In the genomic region with DNA sequence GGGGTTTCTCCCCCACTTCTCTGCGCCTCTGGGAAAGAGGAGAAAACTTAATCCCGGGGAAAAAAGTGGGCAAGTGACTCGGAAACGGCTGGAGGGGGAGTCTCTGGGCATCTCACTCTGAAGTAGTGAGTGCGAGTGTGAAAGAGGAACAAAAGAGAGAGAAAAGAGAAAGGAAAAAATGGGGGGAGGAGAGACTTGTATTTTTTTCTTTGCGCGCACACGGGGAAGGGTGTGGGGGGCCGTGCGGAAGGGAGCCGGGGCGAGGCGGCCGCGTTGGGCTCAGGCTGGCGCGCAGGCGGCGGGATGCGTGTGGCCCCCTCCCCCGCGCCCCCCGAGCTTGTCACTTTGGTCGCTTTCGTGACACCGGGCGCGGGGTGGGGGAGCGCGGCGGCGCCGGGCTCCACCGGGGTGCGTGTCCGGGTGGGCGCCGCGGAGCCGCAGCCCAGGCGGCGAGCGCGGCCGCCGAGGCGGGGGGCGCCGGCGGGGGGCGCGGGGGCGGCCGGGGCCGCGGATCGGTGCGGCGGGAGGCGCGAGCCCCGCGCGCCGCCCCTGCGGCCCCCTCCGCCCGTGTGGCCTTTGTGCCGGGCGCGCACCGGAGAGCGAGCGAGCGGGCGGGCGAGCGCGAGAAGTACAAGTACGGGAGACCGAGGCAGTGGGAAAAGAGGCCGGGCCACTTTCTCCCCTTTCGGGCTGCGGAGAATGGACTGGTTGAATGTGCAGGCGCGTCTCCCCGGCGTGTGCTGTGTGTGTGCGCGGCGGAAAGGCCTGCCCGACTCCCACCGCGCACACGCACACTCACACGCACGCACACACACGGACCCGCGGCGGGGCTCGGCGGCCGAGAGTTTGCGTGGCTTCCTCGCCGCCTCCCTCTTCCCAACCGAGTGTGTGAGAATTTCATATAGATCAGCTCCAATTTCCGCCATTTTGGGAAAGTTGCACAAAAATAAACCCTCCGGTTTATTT, we compare ENCODE assay signal across 1 cellular context.
A peak's percentile ranks its signal among the peaks of the same experiment; 100 is the strongest.
TF ChIP-seq lines count a peak whose summit lies in the region.

No MANE protein-coding gene starts in this region.

TF ChIP-seq in GM12878, 131 proteins besides CTCF, POLR2A, EP300 and RAD21 (continued from another document and continues in another):
- TF ChIP-seq, protein P1, sequence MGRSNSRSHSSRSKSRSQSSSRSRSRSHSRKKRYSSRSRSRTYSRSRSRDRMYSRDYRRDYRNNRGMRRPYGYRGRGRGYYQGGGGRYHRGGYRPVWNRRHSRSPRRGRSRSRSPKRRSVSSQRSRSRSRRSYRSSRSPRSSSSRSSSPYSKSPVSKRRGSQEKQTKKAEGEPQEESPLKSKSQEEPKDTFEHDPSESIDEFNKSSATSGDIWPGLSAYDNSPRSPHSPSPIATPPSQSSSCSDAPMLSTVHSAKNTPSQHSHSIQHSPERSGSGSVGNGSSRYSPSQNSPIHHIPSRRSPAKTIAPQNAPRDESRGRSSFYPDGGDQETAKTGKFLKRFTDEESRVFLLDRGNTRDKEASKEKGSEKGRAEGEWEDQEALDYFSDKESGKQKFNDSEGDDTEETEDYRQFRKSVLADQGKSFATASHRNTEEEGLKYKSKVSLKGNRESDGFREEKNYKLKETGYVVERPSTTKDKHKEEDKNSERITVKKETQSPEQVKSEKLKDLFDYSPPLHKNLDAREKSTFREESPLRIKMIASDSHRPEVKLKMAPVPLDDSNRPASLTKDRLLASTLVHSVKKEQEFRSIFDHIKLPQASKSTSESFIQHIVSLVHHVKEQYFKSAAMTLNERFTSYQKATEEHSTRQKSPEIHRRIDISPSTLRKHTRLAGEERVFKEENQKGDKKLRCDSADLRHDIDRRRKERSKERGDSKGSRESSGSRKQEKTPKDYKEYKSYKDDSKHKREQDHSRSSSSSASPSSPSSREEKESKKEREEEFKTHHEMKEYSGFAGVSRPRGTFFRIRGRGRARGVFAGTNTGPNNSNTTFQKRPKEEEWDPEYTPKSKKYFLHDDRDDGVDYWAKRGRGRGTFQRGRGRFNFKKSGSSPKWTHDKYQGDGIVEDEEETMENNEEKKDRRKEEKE (IDR thresholded peaks at IDR 0.05): no peak
- TF ChIP-seq, protein P2, sequence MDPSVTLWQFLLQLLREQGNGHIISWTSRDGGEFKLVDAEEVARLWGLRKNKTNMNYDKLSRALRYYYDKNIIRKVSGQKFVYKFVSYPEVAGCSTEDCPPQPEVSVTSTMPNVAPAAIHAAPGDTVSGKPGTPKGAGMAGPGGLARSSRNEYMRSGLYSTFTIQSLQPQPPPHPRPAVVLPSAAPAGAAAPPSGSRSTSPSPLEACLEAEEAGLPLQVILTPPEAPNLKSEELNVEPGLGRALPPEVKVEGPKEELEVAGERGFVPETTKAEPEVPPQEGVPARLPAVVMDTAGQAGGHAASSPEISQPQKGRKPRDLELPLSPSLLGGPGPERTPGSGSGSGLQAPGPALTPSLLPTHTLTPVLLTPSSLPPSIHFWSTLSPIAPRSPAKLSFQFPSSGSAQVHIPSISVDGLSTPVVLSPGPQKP (IDR thresholded peaks at IDR 0.05; ENCODE audit: low read depth, low read length): no peak
- TF ChIP-seq FOXK2 (IDR thresholded peaks at IDR 0.05) (no peak), TARDBP (IDR thresholded peaks at IDR 0.05; ENCODE audit: borderline replicate concordance) (no peak), NFIC (IDR thresholded peaks at IDR 0.05; ENCODE audit: low read depth, low read length) (no peak), ZSCAN29 (IDR thresholded peaks at IDR 0.05) (no peak), YBX1 (IDR thresholded peaks at IDR 0.05) (no peak), MYB (IDR thresholded peaks at IDR 0.05; ENCODE audit: borderline replicate concordance, low read depth, low read length) (no peak), RFX5 (IDR thresholded peaks at IDR 0.05; ENCODE audit: low read depth, low read length) (no peak), SP1 (IDR thresholded peaks at IDR 0.05; ENCODE audit: low read depth, low read length) (no peak), BRCA1 (IDR thresholded peaks at IDR 0.05; ENCODE audit: low read depth, low read length) (no peak), BHLHE40 (IDR thresholded peaks at IDR 0.05; ENCODE audit: borderline replicate concordance in 1 of 2, low read depth in 2 of 2, low read length in 1 of 2) (peak in 1 of 2 experiments; percentile 40; a peak in 1 of 4 replicates), ASH2L (IDR thresholded peaks at IDR 0.05; ENCODE audit: borderline replicate concordance, low read depth) (no peak), ZNF384 (IDR thresholded peaks at IDR 0.05; ENCODE audit: borderline replicate concordance, low read depth, low read length) (peak; percentile 33; the same call in 1 of the 2 replicates), SMAD5 (IDR thresholded peaks at IDR 0.05; ENCODE audit: low read depth) (no peak), DPF2 (IDR thresholded peaks at IDR 0.05) (peak; percentile 7; the same call in 1 of the 2 replicates), SREBF2 (IDR thresholded peaks at IDR 0.05; ENCODE audit: low read length) (no peak), BMI1 (IDR thresholded peaks at IDR 0.05; ENCODE audit: borderline replicate concordance) (no peak), ZZZ3 (IDR thresholded peaks at IDR 0.05; ENCODE audit: control insufficient read depth, insufficient read length, low read depth) (no peak), RBBP5 (conservative IDR thresholded peaks at IDR 0.05) (no peak), PAX5 (IDR thresholded peaks at IDR 0.05; ENCODE audit: borderline replicate concordance, low read depth, low read length) (no peak), ZBED1 (IDR thresholded peaks at IDR 0.05; ENCODE audit: borderline replicate concordance) (no peak), EGR1 (IDR thresholded peaks at IDR 0.05; ENCODE audit: borderline replicate concordance in 1 of 2, low read depth in 2 of 2, low read length in 2 of 2) (0 out of 3 replicates have a peak, but pooled peaks of 1 of the 2 experiments have one; percentile 5), SIX5 (IDR thresholded peaks at IDR 0.05; ENCODE audit: low read depth, low read length, severe bottlenecking) (no peak), FOS (IDR thresholded peaks at IDR 0.05; ENCODE audit: borderline replicate concordance, extremely low read depth, insufficient read length) (no peak), HDAC6 (IDR thresholded peaks at IDR 0.05; ENCODE audit: unreplicated experiment) (no peak), GATAD2B (conservative IDR thresholded peaks at IDR 0.05; ENCODE audit: low read depth) (peak; percentile 50), MXI1 (IDR thresholded peaks at IDR 0.05; ENCODE audit: low read depth, low read length) (no peak), CHD2 (IDR thresholded peaks at IDR 0.05; ENCODE audit: borderline replicate concordance, low read depth, low read length) (no peak), RCOR1 (conservative IDR thresholded peaks at IDR 0.05; ENCODE audit: low read depth, low read length) (no peak), KAT2A (conservative IDR thresholded peaks at IDR 0.05; ENCODE audit: control insufficient read depth, low read depth, low read length) (no peak), ATF7 (IDR thresholded peaks at IDR 0.05; ENCODE audit: low read depth) (no peak), HCFC1 (IDR thresholded peaks at IDR 0.05; ENCODE audit: low read length) (no peak), PAX8 (IDR thresholded peaks at IDR 0.05) (no peak)
- TF ChIP-seq, protein P3, sequence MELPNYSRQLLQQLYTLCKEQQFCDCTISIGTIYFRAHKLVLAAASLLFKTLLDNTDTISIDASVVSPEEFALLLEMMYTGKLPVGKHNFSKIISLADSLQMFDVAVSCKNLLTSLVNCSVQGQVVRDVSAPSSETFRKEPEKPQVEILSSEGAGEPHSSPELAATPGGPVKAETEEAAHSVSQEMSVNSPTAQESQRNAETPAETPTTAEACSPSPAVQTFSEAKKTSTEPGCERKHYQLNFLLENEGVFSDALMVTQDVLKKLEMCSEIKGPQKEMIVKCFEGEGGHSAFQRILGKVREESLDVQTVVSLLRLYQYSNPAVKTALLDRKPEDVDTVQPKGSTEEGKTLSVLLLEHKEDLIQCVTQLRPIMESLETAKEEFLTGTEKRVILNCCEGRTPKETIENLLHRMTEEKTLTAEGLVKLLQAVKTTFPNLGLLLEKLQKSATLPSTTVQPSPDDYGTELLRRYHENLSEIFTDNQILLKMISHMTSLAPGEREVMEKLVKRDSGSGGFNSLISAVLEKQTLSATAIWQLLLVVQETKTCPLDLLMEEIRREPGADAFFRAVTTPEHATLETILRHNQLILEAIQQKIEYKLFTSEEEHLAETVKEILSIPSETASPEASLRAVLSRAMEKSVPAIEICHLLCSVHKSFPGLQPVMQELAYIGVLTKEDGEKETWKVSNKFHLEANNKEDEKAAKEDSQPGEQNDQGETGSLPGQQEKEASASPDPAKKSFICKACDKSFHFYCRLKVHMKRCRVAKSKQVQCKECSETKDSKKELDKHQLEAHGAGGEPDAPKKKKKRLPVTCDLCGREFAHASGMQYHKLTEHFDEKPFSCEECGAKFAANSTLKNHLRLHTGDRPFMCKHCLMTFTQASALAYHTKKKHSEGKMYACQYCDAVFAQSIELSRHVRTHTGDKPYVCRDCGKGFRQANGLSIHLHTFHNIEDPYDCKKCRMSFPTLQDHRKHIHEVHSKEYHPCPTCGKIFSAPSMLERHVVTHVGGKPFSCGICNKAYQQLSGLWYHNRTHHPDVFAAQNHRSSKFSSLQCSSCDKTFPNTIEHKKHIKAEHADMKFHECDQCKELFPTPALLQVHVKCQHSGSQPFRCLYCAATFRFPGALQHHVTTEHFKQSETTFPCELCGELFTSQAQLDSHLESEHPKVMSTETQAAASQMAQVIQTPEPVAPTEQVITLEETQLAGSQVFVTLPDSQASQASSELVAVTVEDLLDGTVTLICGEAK (IDR thresholded peaks at IDR 0.05; ENCODE audit: borderline replicate concordance): no peak
- TF ChIP-seq, protein P4, sequence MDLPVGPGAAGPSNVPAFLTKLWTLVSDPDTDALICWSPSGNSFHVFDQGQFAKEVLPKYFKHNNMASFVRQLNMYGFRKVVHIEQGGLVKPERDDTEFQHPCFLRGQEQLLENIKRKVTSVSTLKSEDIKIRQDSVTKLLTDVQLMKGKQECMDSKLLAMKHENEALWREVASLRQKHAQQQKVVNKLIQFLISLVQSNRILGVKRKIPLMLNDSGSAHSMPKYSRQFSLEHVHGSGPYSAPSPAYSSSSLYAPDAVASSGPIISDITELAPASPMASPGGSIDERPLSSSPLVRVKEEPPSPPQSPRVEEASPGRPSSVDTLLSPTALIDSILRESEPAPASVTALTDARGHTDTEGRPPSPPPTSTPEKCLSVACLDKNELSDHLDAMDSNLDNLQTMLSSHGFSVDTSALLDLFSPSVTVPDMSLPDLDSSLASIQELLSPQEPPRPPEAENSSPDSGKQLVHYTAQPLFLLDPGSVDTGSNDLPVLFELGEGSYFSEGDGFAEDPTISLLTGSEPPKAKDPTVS (IDR thresholded peaks at IDR 0.05; ENCODE audit: low read depth, low read length): no peak
- TF ChIP-seq, protein P5, sequence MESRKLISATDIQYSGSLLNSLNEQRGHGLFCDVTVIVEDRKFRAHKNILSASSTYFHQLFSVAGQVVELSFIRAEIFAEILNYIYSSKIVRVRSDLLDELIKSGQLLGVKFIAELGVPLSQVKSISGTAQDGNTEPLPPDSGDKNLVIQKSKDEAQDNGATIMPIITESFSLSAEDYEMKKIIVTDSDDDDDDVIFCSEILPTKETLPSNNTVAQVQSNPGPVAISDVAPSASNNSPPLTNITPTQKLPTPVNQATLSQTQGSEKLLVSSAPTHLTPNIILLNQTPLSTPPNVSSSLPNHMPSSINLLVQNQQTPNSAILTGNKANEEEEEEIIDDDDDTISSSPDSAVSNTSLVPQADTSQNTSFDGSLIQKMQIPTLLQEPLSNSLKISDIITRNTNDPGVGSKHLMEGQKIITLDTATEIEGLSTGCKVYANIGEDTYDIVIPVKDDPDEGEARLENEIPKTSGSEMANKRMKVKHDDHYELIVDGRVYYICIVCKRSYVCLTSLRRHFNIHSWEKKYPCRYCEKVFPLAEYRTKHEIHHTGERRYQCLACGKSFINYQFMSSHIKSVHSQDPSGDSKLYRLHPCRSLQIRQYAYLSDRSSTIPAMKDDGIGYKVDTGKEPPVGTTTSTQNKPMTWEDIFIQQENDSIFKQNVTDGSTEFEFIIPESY (IDR thresholded peaks at IDR 0.05): no peak
- TF ChIP-seq, protein P6, sequence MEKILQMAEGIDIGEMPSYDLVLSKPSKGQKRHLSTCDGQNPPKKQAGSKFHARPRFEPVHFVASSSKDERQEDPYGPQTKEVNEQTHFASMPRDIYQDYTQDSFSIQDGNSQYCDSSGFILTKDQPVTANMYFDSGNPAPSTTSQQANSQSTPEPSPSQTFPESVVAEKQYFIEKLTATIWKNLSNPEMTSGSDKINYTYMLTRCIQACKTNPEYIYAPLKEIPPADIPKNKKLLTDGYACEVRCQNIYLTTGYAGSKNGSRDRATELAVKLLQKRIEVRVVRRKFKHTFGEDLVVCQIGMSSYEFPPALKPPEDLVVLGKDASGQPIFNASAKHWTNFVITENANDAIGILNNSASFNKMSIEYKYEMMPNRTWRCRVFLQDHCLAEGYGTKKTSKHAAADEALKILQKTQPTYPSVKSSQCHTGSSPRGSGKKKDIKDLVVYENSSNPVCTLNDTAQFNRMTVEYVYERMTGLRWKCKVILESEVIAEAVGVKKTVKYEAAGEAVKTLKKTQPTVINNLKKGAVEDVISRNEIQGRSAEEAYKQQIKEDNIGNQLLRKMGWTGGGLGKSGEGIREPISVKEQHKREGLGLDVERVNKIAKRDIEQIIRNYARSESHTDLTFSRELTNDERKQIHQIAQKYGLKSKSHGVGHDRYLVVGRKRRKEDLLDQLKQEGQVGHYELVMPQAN (conservative IDR thresholded peaks at IDR 0.05): peak; percentile 17; the same call in 1 of the 2 replicates
- TF ChIP-seq, protein P7, sequence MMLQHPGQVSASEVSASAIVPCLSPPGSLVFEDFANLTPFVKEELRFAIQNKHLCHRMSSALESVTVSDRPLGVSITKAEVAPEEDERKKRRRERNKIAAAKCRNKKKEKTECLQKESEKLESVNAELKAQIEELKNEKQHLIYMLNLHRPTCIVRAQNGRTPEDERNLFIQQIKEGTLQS (IDR thresholded peaks at IDR 0.05; ENCODE audit: borderline replicate concordance, extremely low read depth, low read depth, low read length): no peak
- TF ChIP-seq, protein P8, sequence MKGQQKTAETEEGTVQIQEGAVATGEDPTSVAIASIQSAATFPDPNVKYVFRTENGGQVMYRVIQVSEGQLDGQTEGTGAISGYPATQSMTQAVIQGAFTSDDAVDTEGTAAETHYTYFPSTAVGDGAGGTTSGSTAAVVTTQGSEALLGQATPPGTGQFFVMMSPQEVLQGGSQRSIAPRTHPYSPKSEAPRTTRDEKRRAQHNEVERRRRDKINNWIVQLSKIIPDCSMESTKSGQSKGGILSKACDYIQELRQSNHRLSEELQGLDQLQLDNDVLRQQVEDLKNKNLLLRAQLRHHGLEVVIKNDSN (IDR thresholded peaks at IDR 0.05; ENCODE audit: borderline replicate concordance, extremely low read length, insufficient read depth, low read depth, low read length): no peak
